25 cellular contexts compared by ENCODE assay signal in genomic region chr3:98954806-98955205, GRCh38. TPM values are rescaled to one million over a fixed set of nuclear protein-coding genes. Genes with fewer than 3 reads are reported as not detected.
DNase-seq lines count a peak whose midpoint lies in the region; ATAC-seq, FAIRE-seq and TF ChIP-seq lines count a peak whose summit lies in the region.
"Had no signal": no experiment of that assay in that cellular context is flagged by ENCODE, and none has a peak within 500 bp of the region (broad histone marks: within the 10 kb centered on the region; RNA-seq: fewer than 3 reads in every experiment).

No MANE protein-coding gene starts in this region.

- H2BK15ac ChIP-seq in H1 (ENCODE audit: low read length): no peak overlapping the region
- H2BK15ac ChIP-seq in mesenchymal stem cell (ENCODE audit: low read depth, poor library complexity, severe bottlenecking): no peak overlapping the region

- H3K14ac ChIP-seq in H1 (ENCODE audit: insufficient read length) (no peak overlapping the region), mesenchymal stem cell (ENCODE audit: low read length in 2 of 2) (no peak overlapping the region)

- no peak overlapping the region for H3K4ac ChIP-seq in H1 (replicated peaks; ENCODE audit: insufficient read length, low read depth, low read length)
- no peak overlapping the region for H3K4ac ChIP-seq in mesenchymal stem cell (ENCODE audit: low read depth in 1 of 2, low read length in 2 of 2)

- peaks cover 0 to 4% (median 0%) of the 10 kb centered on the region in 3 donors for H3K36me3 Mint-ChIP-seq in naive thymus-derived CD8-positive, alpha-beta T cell
- H3K36me3 Mint-ChIP-seq: natural killer cell had no signal

- H3K27ac Mint-ChIP-seq in naive thymus-derived CD8-positive, alpha-beta T cell: peak overlapping the region in 1 of 10 donors; percentile 73
- H3K27ac Mint-ChIP-seq: activated naive CD8-positive, alpha-beta T cell treated with anti-CD3 and anti-CD28 coated beads, Interleukin-2, amount 50 U/mL, for 24 hours; activated T-helper 1 cell treated with anti-CD3 and anti-CD28 coated beads, Interleukin-12 subunit alpha, Interleukin-12 subunit beta, Interleukin-2, Interleukin-4 antibody, amounts not matched to agents 30 ng/mL and 10 ng/mL and 1 ng/mL, durations not matched to agents 14 hours and 24 hours and 36 hours; dendritic cell treated with granulocyte-macrophage colony-stimulating factor and Interleukin-4, amounts not matched to agents 40 ng/mL and 50 ng/mL, for 4 days; natural killer cell had no signal

- H2BK5ac ChIP-seq in H1 (ENCODE audit: low read depth, low read length) (no peak overlapping the region), mesenchymal stem cell (ENCODE audit: low read depth, low read length, poor library complexity, severe bottlenecking) (no peak overlapping the region)

- H4K8ac ChIP-seq in H1 (ENCODE audit: extremely low read depth, insufficient read depth, low read length): no peak overlapping the region
- H4K8ac ChIP-seq in mesenchymal stem cell (ENCODE audit: low read length): no peak overlapping the region

- ATAC-seq in HG02798 (IDR thresholded peaks at IDR 0.05; ENCODE audit: poor library complexity, unreplicated experiment) (no peak), GM21723 (IDR thresholded peaks at IDR 0.05; ENCODE audit: unreplicated experiment) (no peak), HG02938 (IDR thresholded peaks at IDR 0.05; ENCODE audit: unreplicated experiment) (no peak)
- ATAC-seq in naive thymus-derived CD8-positive, alpha-beta T cell: no peak
- ATAC-seq: activated naive CD8-positive, alpha-beta T cell treated with anti-CD3 and anti-CD28 coated beads, Interleukin-2, amount 50 U/mL, for 24 hours; natural killer cell; psoas muscle had no signal

- no peak overlapping the region for H3K4me3 Mint-ChIP-seq in naive thymus-derived CD8-positive, alpha-beta T cell
- H3K4me3 Mint-ChIP-seq: activated naive CD8-positive, alpha-beta T cell treated with anti-CD3 and anti-CD28 coated beads, Interleukin-2, amount 50 U/mL, for 24 hours; activated T-helper 1 cell treated with anti-CD3 and anti-CD28 coated beads, Interleukin-12 subunit alpha, Interleukin-12 subunit beta, Interleukin-2, Interleukin-4 antibody, amounts not matched to agents 30 ng/mL and 10 ng/mL and 1 ng/mL, durations not matched to agents 14 hours and 24 hours and 36 hours; dendritic cell treated with granulocyte-macrophage colony-stimulating factor and Interleukin-4, amounts not matched to agents 40 ng/mL and 50 ng/mL, for 4 days; natural killer cell had no signal

- TF ChIP-seq RAD21 in H1 (IDR thresholded peaks at IDR 0.05 in 1 of 2, conservative IDR thresholded peaks at IDR 0.05 in 1 of 2; ENCODE audit: low read depth in 2 of 2, low read length in 2 of 2): no peak

- H3K18ac ChIP-seq in H1 (ENCODE audit: extremely low read depth, low read length): no peak overlapping the region
- H3K18ac ChIP-seq in mesenchymal stem cell (ENCODE audit: low read depth in 1 of 2, low read length in 2 of 2): no peak overlapping the region

- H3K36me3 ChIP-seq in H1 (ENCODE audit: control insufficient read depth in 2 of 4, insufficient read depth in 4 of 4, low read length in 3 of 4) (no peaks in the 10 kb centered on the region), mesenchymal stem cell (ENCODE audit: control insufficient read depth in 1 of 2, insufficient read depth in 2 of 2, low read depth in 1 of 2, low read length in 2 of 2) (no peaks in the 10 kb centered on the region)
- H3K36me3 ChIP-seq: breast epithelium, SJSA1, spleen had no signal

- CTCF ChIA-PET in H1 (lab: Charles Lee; ENCODE audit: partially characterized antibody): interaction anchor here (1.1 kb wide), 2 partner anchors 9 to 39 kb away, joined by 3 to 5 read pairs; no protein-coding TSS in a partner anchor

- H3K23me2 ChIP-seq in H1 (ENCODE audit: low read depth, low read length): no peaks in the 10 kb centered on the region

- H2BK12ac ChIP-seq in H1 (ENCODE audit: low read depth, low read length) (no peak overlapping the region), mesenchymal stem cell (ENCODE audit: low read length in 2 of 2) (no peak overlapping the region)

- H3K27me3 ChIP-seq in H1 (replicated peaks in 1 of 4; ENCODE audit: control insufficient read depth in 3 of 4, extremely low read depth in 1 of 4, insufficient read depth in 3 of 4, low read length in 3 of 4): no peaks in the 10 kb centered on the region
- no peaks in the 10 kb centered on the region for H3K27me3 ChIP-seq in mesenchymal stem cell (ENCODE audit: control insufficient read depth in 1 of 2, insufficient read depth in 1 of 2, low read length in 2 of 2)
- H3K27me3 ChIP-seq: breast epithelium, SJSA1 had no signal

- H2AFZ ChIP-seq in H1 (ENCODE audit: low read length): 0 out of 2 replicates have a peak overlapping the region, but pooled peaks have one; percentile 5
- no peak overlapping the region for H2AFZ ChIP-seq in mesenchymal stem cell (ENCODE audit: low read depth, low read length)

- H3K4me3 ChIP-seq in H1 (ENCODE audit: extremely low read depth in 1 of 4, insufficient read depth in 2 of 4, low read depth in 3 of 4, low read length in 4 of 4) (no peak overlapping the region), mesenchymal stem cell (ENCODE audit: insufficient read depth in 1 of 2, low read depth in 1 of 2, low read length in 2 of 2) (peak overlapping the region in 1 of 2 experiments; percentile 52)
- H3K4me3 ChIP-seq: breast epithelium, psoas muscle, SJSA1, spleen had no signal

- H4K91ac ChIP-seq in H1 (replicated peaks; ENCODE audit: insufficient read length, low read length) (no peak overlapping the region), mesenchymal stem cell (ENCODE audit: low read length) (no peak overlapping the region)

- no peak for TF ChIP-seq EP300 in H1 (IDR thresholded peaks at IDR 0.05; ENCODE audit: borderline replicate concordance in 1 of 2, low read depth in 2 of 2, low read length in 2 of 2)

- TF ChIP-seq CTCF in H1 (IDR thresholded peaks at IDR 0.05; ENCODE audit: control extremely low read depth in 1 of 3, insufficient read depth in 1 of 3, low read depth in 1 of 3, low read length in 3 of 3): no peak

- H4K5ac ChIP-seq in H1 (ENCODE audit: insufficient read length, low read depth, low read length): no peak overlapping the region

- H3K4me2 ChIP-seq in H1 (ENCODE audit: insufficient read depth in 1 of 2, low read depth in 2 of 2, low read length in 2 of 2) (no peak overlapping the region), mesenchymal stem cell (ENCODE audit: low read length, poor library complexity, severe bottlenecking) (no peak overlapping the region)

- H3K9me3 ChIP-seq in H1 (ENCODE audit: insufficient read depth in 2 of 2, low read depth in 1 of 2, low read length in 1 of 2) (no peaks in the 10 kb centered on the region), mesenchymal stem cell (ENCODE audit: control insufficient read depth, low read length) (no peaks in the 10 kb centered on the region)
- H3K9me3 ChIP-seq: breast epithelium, psoas muscle, SJSA1 had no signal

- no peak overlapping the region for H3K56ac ChIP-seq in H1 (replicated peaks; ENCODE audit: insufficient read length, low read depth, low read length)

- H3K4me1 Mint-ChIP-seq in naive thymus-derived CD8-positive, alpha-beta T cell: no peaks in the 10 kb centered on the region
- H3K4me1 Mint-ChIP-seq: activated naive CD8-positive, alpha-beta T cell treated with anti-CD3 and anti-CD28 coated beads, Interleukin-2, amount 50 U/mL, for 24 hours; natural killer cell had no signal

- H3K9me3 Mint-ChIP-seq in naive thymus-derived CD8-positive, alpha-beta T cell: peaks cover 0 to 2% (median 0%) of the 10 kb centered on the region in 9 donors
- H3K9me3 Mint-ChIP-seq: activated naive CD8-positive, alpha-beta T cell treated with anti-CD3 and anti-CD28 coated beads, Interleukin-2, amount 50 U/mL, for 24 hours; activated T-helper 1 cell treated with anti-CD3 and anti-CD28 coated beads, Interleukin-12 subunit alpha, Interleukin-12 subunit beta, Interleukin-2, Interleukin-4 antibody, amounts not matched to agents 30 ng/mL and 10 ng/mL and 1 ng/mL, durations not matched to agents 14 hours and 24 hours and 36 hours; dendritic cell treated with granulocyte-macrophage colony-stimulating factor and Interleukin-4, amounts not matched to agents 40 ng/mL and 50 ng/mL, for 4 days had no signal

- H3K79me1 ChIP-seq in H1 (ENCODE audit: low read depth, low read length): no peaks in the 10 kb centered on the region
- peaks cover 3% of the 10 kb centered on the region for H3K79me1 ChIP-seq in mesenchymal stem cell (replicated peaks; ENCODE audit: low read length, poor library complexity, severe bottlenecking)

- H2BK120ac ChIP-seq in H1 (replicated peaks; ENCODE audit: low read depth, low read length) (no peak overlapping the region), mesenchymal stem cell (ENCODE audit: low read depth, low read length) (no peak overlapping the region)

- no peak overlapping the region for H3K27ac ChIP-seq in H1 (ENCODE audit: low read depth, low read length)
- H3K27ac ChIP-seq in mesenchymal stem cell (ENCODE audit: low read length, poor library complexity, severe bottlenecking): peak overlapping the region; percentile 25
- H3K27ac ChIP-seq: breast epithelium, psoas muscle, SJSA1, spleen had no signal

- peak; percentile 51 for DNase-seq in EH (ENCODE audit: low read depth)
- DNase-seq in LHCN-M2 (ENCODE audit: low read depth): peak; percentile 55
- DNase-seq in H1 (ENCODE audit: low read depth in 1 of 2, low spot score in 2 of 2): no peak
- DNase-seq in mesenchymal stem cell: no peak
- DNase-seq in naive thymus-derived CD8-positive, alpha-beta T cell: no peak
- DNase-seq: activated naive CD8-positive, alpha-beta T cell treated with anti-CD3 and anti-CD28 coated beads, Interleukin-2, amount 50 U/mL, for 24 hours; GF-D8; islet precursor cell; KG1; natural killer cell; NCI-H1092; NCI-H2081 treated with DMSO at 0.1 percent for 48 hours; NCI-H524 treated with DMSO at 0.1 percent for 48 hours; psoas muscle; spleen; substantia nigra; T-helper 9 cell had no signal

- no peaks in the 10 kb centered on the region for H4K20me1 ChIP-seq in H1 (replicated peaks in 1 of 2; ENCODE audit: control insufficient read depth in 1 of 2, insufficient read depth in 2 of 2, low read length in 2 of 2)

- peaks cover 1 to 31% (median 16%) of the 10 kb centered on the region in 5 donors for H3K27me3 Mint-ChIP-seq in naive thymus-derived CD8-positive, alpha-beta T cell
- H3K27me3 Mint-ChIP-seq: dendritic cell treated with granulocyte-macrophage colony-stimulating factor and Interleukin-4, amounts not matched to agents 40 ng/mL and 50 ng/mL, for 4 days had no signal

- H3K79me2 ChIP-seq in H1 (ENCODE audit: control insufficient read depth in 1 of 2, insufficient read depth in 2 of 2, low read length in 2 of 2): no peaks in the 10 kb centered on the region

- 82% methylated on average over 2 of the region's 2 CpGs; no CpG with 5 or more reads in 1 of the 2 experiments for WGBS in H1 (ENCODE audit: extremely low coverage in 1 of 2, insufficient coverage in 1 of 2, insufficient read length in 1 of 2, insufficient replicate concordance in 2 of 2, low coverage in 1 of 2, low lambda C conversion rate in 2 of 2, missing lambda C conversion rate in 1 of 2), 2 experiments
- WGBS in mesenchymal stem cell: 67% methylated on average over 2 of the region's 2 CpGs

- no peak overlapping the region for H2AK5ac ChIP-seq in H1 (ENCODE audit: low read depth, low read length)
- H2AK5ac ChIP-seq in mesenchymal stem cell (ENCODE audit: low read length, severe bottlenecking): no peak overlapping the region

- POLR2A ChIA-PET in H1 (lab: Charles Lee; ENCODE audit: partially characterized antibody): no interaction called here
- POLR2A ChIA-PET in naive thymus-derived CD8-positive, alpha-beta T cell (lab: Charles Lee): no interaction called here

- H3K4me1 ChIP-seq in H1 (replicated peaks in 1 of 4; ENCODE audit: control insufficient read depth in 3 of 4, insufficient read depth in 4 of 4, low read length in 3 of 4) (no peaks in the 10 kb centered on the region), mesenchymal stem cell (ENCODE audit: control insufficient read depth, insufficient read depth, low read depth, low read length) (peaks cover 3% of the 10 kb centered on the region)
- H3K4me1 ChIP-seq: breast epithelium, psoas muscle, spleen had no signal

- FAIRE-seq in H1 (lab: Jason Lieb, UNC): no peak
- FAIRE-seq: GM12892 had no signal

- no peak overlapping the region for H3K23ac ChIP-seq in H1 (ENCODE audit: insufficient read length)
- no peak overlapping the region for H3K23ac ChIP-seq in mesenchymal stem cell (ENCODE audit: low read length in 2 of 2)

- no peak overlapping the region for H3K9ac ChIP-seq in H1 (replicated peaks in 1 of 4; ENCODE audit: extremely low read depth in 1 of 4, low read depth in 3 of 4, low read length in 3 of 4)
- H3K9ac ChIP-seq in mesenchymal stem cell (ENCODE audit: low read length): peak overlapping the region; percentile 48

- TF ChIP-seq POLR2A in H1 (IDR thresholded peaks at IDR 0.05; ENCODE audit: control extremely low read depth in 1 of 2, low read depth in 2 of 2, low read length in 2 of 2): no peak

- H2BK20ac ChIP-seq in H1 (ENCODE audit: low read length): no peak overlapping the region

RNA-seq across cellular contexts. Expression of gene DCBLD2, which starts 53.3 kb away (rescaled TPM):
- total RNA-seq in LHCN-M2 (2014; rRNA removed): 628 and 664 TPM in 2 replicates
- 120 TPM for polyA plus RNA-seq in LHCN-M2 (2012)
- 59.1 and 63.8 TPM in 2 replicates for total RNA-seq in H1 (2021; fragmentation: NEBNext Ultra II Directional; extraction: Animal tissue kit (Norgen Biotek cat#: 25700))
- 16.3 and 19.6 TPM in 2 replicates for polyA plus RNA-seq in H1 (2011; rRNA removed)
- polyA plus RNA-seq in H1 (2011; cell fraction: cytosol; rRNA removed): 26.1 TPM
- polyA plus RNA-seq in H1 (2011; cell fraction: nucleus; rRNA removed): 25.7 TPM
- 20.7 to 39.0 TPM (median 29.6 TPM) in 4 replicates for polyA plus RNA-seq in H1 (2012, experiment 1 of 2)
- polyA plus RNA-seq in H1 (2012, experiment 2 of 2): 2.7 TPM
- polyA plus RNA-seq in H1 (2013, experiment 1 of 2): 64.0 TPM
- 69.8 TPM for polyA plus RNA-seq in H1 (2013, experiment 2 of 2)
- polyA minus RNA-seq in H1 (2011; rRNA and poly(A)+ RNA removed): 77.6 and 88.7 TPM in 2 replicates
- 50.1 TPM for polyA minus RNA-seq in H1 (2011; cell fraction: cytosol; rRNA and poly(A)+ RNA removed)
- 77.8 TPM for polyA minus RNA-seq in H1 (2011; cell fraction: nucleus; rRNA and poly(A)+ RNA removed)
- polyA plus RNA-seq in mesenchymal stem cell (2013, experiment 1 of 2): 47.2 TPM
- polyA plus RNA-seq in mesenchymal stem cell (2013, experiment 2 of 2): 46.5 TPM
- 1 to 10 TPM; 7.0 to 7.8 TPM for total RNA-seq in naive thymus-derived CD8-positive, alpha-beta T cell
- 1 to 10 TPM in 1 of 3 donors, under 1 TPM in 2; 0.69 to 1.4 (median 0.93) TPM for polyA plus RNA-seq in naive thymus-derived CD8-positive, alpha-beta T cell

Comparison
In these comparisons a context has a peak if more than half of its experiments do, and no peak if none do; other contexts are left out.
1. DNase-seq: peak in EH (single experiment) and LHCN-M2 (single experiment); none in H1 (0 of 2), mesenchymal stem cell (single experiment) and naive thymus-derived CD8-positive, alpha-beta T cell (0 of 10).